ENCODE assay signal across 22 cellular contexts in genomic region chr19:7268737-7269098, GRCh38.
"Had no signal": no experiment of that assay in that cellular context is flagged by ENCODE, and none has a peak within 500 bp of the region (broad histone marks: within the 10 kb centered on the region; RNA-seq: fewer than 3 reads in every experiment).

No MANE protein-coding gene starts in this region.

- H3K36me3 ChIP-seq: ovary had no signal

- H3K4me3 Mint-ChIP-seq: activated CD4-positive, alpha-beta memory T cell treated with anti-CD3 and anti-CD28 coated beads, Interleukin-2, amount 10 ng/mL, durations not matched to agents 7 days and 5 days; activated naive CD4-positive, alpha-beta T cell treated with anti-CD3 and anti-CD28 coated beads, Interleukin-2, amount 10 ng/mL, durations not matched to agents 7 days and 5 days; activated T-cell treated with anti-CD3 and anti-CD28 coated beads, Interleukin-2, amount 50 U/mL, for 72 hours; naive thymus-derived CD4-positive, alpha-beta T cell had no signal

- H3K27ac ChIP-seq: heart right ventricle, lower lobe of right lung, ovary, psoas muscle, right atrium auricular region, SK-N-MC, thyroid gland had no signal

- H3K4me1 Mint-ChIP-seq: activated CD4-positive, alpha-beta memory T cell treated with anti-CD3 and anti-CD28 coated beads, Interleukin-2, amount 10 ng/mL, durations not matched to agents 7 days and 5 days; activated naive CD4-positive, alpha-beta T cell treated with anti-CD3 and anti-CD28 coated beads, Interleukin-2, amount 10 ng/mL, durations not matched to agents 7 days and 5 days had no signal

- H3K27ac Mint-ChIP-seq: activated CD4-positive, alpha-beta memory T cell treated with anti-CD3 and anti-CD28 coated beads, Interleukin-2, amount 10 ng/mL, durations not matched to agents 7 days and 5 days; activated naive CD4-positive, alpha-beta T cell treated with anti-CD3 and anti-CD28 coated beads, Interleukin-2, amount 10 ng/mL, durations not matched to agents 7 days and 5 days had no signal

- DNase-seq: activated CD4-positive, alpha-beta memory T cell treated with anti-CD3 and anti-CD28 coated beads, Interleukin-2, amount 10 ng/mL, durations not matched to agents 7 days and 5 days; activated CD4-positive, alpha-beta T cell treated with anti-CD3 and anti-CD28 coated beads for 48 hours; activated CD4-positive, CD25-positive, alpha-beta regulatory T cell; activated effector memory CD4-positive, alpha-beta T cell treated with Interleukin-2 at 50 U/mL for 16 hours; activated naive CD4-positive, alpha-beta T cell treated with anti-CD3 and anti-CD28 coated beads, Interleukin-2, amount 10 ng/mL, durations not matched to agents 7 days and 5 days; activated T-cell treated with anti-CD3 and anti-CD28 coated beads, Interleukin-2, amount 50 U/mL, for 72 hours; amygdala; dermis blood vessel endothelial cell; effector CD8-positive, alpha-beta T cell; erythroblast; foreskin fibroblast; heart right ventricle; islet precursor cell; naive thymus-derived CD4-positive, alpha-beta T cell; ovary; stimulated activated CD4-positive, alpha-beta T cell treated with anti-CD3 and anti-CD28 coated beads, Interleukin-4, amount 100 ng/mL, for 24 hours; stimulated activated naive CD8-positive, alpha-beta T cell treated with anti-CD3 and anti-CD28 coated beads, Interleukin-15, Interleukin-2, amounts not matched to agents 100 U/mL and 50 U/mL, for 24 hours; thyroid gland had no signal

- H3K4me3 ChIP-seq: heart right ventricle, lower lobe of right lung, ovary, psoas muscle, right atrium auricular region, SK-N-MC, thyroid gland had no signal

- H3K9me3 Mint-ChIP-seq: activated CD4-positive, alpha-beta memory T cell treated with anti-CD3 and anti-CD28 coated beads, Interleukin-2, amount 10 ng/mL, durations not matched to agents 7 days and 5 days; activated naive CD4-positive, alpha-beta T cell treated with anti-CD3 and anti-CD28 coated beads, Interleukin-2, amount 10 ng/mL, durations not matched to agents 7 days and 5 days; activated T-cell treated with anti-CD3 and anti-CD28 coated beads, Interleukin-2, amount 50 U/mL, for 72 hours had no signal

- H3K9me3 ChIP-seq: lower lobe of right lung, ovary, psoas muscle, right atrium auricular region, thyroid gland had no signal

- H3K27me3 ChIP-seq: heart right ventricle, ovary, right atrium auricular region, thyroid gland had no signal

- H3K36me3 Mint-ChIP-seq: activated naive CD4-positive, alpha-beta T cell treated with anti-CD3 and anti-CD28 coated beads, Interleukin-2, amount 10 ng/mL, durations not matched to agents 7 days and 5 days had no signal

- H3K27me3 Mint-ChIP-seq: activated CD4-positive, alpha-beta memory T cell treated with anti-CD3 and anti-CD28 coated beads, Interleukin-2, amount 10 ng/mL, durations not matched to agents 7 days and 5 days; activated naive CD4-positive, alpha-beta T cell treated with anti-CD3 and anti-CD28 coated beads, Interleukin-2, amount 10 ng/mL, durations not matched to agents 7 days and 5 days; naive thymus-derived CD4-positive, alpha-beta T cell had no signal
